ENCODE assay signal across 8 cellular contexts in the genomic region with DNA sequence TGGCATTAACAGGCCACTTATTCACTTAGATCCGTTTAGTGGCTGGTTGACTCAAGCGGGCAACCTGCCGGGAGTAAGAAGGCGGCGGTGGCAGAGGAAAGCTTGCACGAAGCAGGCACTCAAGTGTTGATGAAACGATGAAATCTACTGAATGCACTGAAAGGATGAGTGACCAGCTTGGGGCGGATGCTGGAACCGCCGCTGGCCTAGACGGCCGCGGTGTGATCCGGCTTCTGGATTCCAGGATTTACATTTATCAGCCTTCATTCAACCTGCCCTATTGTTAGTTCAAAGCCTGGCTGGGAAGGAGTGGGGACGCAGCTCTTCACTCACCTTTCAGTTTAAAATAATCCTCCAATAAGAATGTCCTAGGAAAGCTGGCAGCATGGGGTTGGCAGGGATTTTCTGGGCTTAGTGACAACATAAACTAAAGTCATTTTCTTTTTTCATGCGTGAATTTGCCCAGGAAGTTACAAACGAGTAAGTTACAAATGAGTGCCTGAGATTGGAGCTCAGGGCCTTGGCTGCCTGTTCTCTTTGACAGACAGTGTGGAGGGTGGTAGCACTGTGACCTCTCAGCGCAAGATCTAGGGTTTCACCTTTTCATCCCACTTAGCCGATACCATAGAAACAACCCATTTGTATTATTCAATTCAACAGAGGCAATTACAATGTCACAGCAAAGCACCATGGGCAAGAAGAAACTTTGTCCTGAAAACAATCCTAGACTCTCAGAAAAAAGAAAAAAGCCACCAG. TPM values are rescaled to one million over a fixed set of nuclear protein-coding genes. Genes with fewer than 3 reads are reported as not detected.
DNase-seq lines count a peak whose midpoint lies in the region; ATAC-seq and TF ChIP-seq lines count a peak whose summit lies in the region.

No MANE protein-coding gene starts in this region.

- no peaks in the 10 kb centered on the region for H3K9me3 ChIP-seq in T-helper 17 cell (ENCODE audit: control insufficient read depth, low read length, poor library complexity, severe bottlenecking)

- peaks cover 34% of the 10 kb centered on the region for H3K27me3 Mint-ChIP-seq in T-helper 17 cell

- DNase-seq in HPDE6-E6E7 (ENCODE audit: extremely low spot score) = peak; percentile 20
- DNase-seq in T-helper 17 cell = no peak
- DNase-seq in left ventricle myocardium superior = peak; percentile 39
- peak; percentile 84 for DNase-seq in retina
- DNase-seq in AML-193 (lab: John Stamatoyannopoulos, UW) = no peak
- DNase-seq in activated CD4-positive, CD25-positive, alpha-beta regulatory T cell treated with anti-CD3 and anti-CD28 coated beads, Interleukin-2, amount 50 U/mL, for 72 hours = no peak

- peak; percentile 11 for ATAC-seq in T-helper 17 cell
- ATAC-seq in left ventricle myocardium superior = peak; percentile 43
- no peak for ATAC-seq in GM19463 (IDR thresholded peaks at IDR 0.05; ENCODE audit: unreplicated experiment)

- peak overlapping the region; percentile 59 for H3K27ac ChIP-seq in 22Rv1

- TF ChIP-seq CTCF in 22Rv1 (IDR thresholded peaks at IDR 0.05) = no peak

- no peak overlapping the region for H3K27ac Mint-ChIP-seq in T-helper 17 cell

- peak overlapping the region; percentile 63 for H3K4me3 Mint-ChIP-seq in T-helper 17 cell

- no peaks in the 10 kb centered on the region for H3K36me3 Mint-ChIP-seq in T-helper 17 cell (ENCODE audit: low read depth)

- H3K4me1 Mint-ChIP-seq in T-helper 17 cell = peaks cover 19% of the 10 kb centered on the region

- intact Hi-C loops in left ventricle myocardium superior (cut with micrococcal nuclease) = no loop called here

RNA-seq across cellular contexts. Expression of gene PLCH1, which starts 1.1 kb away (rescaled TPM):
- total RNA-seq in T-helper 17 cell = under 1 TPM; 0.15 to 0.83 TPM
- total RNA-seq in left ventricle myocardium superior = 0.50 TPM

Comparison
In these comparisons a context has a peak if more than half of its experiments do, and no peak if none do; other contexts are left out.
1. DNase-seq: peak in HPDE6-E6E7 (single experiment), left ventricle myocardium superior (single experiment) and retina (single experiment); none in T-helper 17 cell (0 of 3), AML-193 (0 of 2) and activated CD4-positive, CD25-positive, alpha-beta regulatory T cell treated with anti-CD3 and anti-CD28 coated beads, Interleukin-2, amount 50 U/mL, for 72 hours (single experiment).